1 cellular context compared by ENCODE assay signal in the genomic region with DNA sequence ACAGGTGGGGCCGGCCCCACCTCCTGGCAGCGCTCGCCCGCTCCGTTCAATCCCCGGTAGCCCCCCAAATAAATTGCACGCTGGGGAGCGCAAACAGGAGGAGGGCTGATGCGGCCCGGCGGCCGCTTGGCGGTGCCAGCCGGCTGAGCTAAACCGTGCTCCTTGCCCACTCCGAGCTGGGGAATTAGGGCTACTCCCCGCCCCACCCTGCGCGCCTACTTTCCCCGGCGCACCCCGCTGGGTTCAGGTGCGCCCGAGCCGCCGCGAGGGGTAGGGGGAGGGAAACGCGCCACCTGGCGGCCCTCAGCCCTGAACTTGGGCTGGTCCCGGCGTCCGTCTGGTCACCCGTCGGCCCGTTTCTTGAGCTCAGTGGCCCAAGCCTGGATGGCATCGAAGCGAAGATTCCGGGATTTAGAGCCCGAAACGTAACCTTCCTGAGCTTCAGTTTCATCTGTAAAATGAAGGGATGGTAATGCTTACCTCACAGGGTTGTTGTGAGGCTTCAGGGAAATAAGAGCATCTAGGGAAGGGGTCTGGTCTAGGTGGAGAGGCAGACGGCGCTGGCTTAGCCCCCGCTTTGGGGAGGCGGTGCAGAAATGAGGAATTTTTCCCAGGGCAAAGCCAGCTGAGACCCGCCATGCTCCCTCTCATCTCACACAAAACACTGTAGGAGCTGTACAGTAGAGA.
TF ChIP-seq lines count a peak whose summit lies in the region.

No MANE protein-coding gene starts in this region.

TF ChIP-seq in K562, 482 proteins besides CTCF, POLR2A, EP300 and RAD21 (continued from another document and continues in another):
- TF ChIP-seq, protein P1, sequence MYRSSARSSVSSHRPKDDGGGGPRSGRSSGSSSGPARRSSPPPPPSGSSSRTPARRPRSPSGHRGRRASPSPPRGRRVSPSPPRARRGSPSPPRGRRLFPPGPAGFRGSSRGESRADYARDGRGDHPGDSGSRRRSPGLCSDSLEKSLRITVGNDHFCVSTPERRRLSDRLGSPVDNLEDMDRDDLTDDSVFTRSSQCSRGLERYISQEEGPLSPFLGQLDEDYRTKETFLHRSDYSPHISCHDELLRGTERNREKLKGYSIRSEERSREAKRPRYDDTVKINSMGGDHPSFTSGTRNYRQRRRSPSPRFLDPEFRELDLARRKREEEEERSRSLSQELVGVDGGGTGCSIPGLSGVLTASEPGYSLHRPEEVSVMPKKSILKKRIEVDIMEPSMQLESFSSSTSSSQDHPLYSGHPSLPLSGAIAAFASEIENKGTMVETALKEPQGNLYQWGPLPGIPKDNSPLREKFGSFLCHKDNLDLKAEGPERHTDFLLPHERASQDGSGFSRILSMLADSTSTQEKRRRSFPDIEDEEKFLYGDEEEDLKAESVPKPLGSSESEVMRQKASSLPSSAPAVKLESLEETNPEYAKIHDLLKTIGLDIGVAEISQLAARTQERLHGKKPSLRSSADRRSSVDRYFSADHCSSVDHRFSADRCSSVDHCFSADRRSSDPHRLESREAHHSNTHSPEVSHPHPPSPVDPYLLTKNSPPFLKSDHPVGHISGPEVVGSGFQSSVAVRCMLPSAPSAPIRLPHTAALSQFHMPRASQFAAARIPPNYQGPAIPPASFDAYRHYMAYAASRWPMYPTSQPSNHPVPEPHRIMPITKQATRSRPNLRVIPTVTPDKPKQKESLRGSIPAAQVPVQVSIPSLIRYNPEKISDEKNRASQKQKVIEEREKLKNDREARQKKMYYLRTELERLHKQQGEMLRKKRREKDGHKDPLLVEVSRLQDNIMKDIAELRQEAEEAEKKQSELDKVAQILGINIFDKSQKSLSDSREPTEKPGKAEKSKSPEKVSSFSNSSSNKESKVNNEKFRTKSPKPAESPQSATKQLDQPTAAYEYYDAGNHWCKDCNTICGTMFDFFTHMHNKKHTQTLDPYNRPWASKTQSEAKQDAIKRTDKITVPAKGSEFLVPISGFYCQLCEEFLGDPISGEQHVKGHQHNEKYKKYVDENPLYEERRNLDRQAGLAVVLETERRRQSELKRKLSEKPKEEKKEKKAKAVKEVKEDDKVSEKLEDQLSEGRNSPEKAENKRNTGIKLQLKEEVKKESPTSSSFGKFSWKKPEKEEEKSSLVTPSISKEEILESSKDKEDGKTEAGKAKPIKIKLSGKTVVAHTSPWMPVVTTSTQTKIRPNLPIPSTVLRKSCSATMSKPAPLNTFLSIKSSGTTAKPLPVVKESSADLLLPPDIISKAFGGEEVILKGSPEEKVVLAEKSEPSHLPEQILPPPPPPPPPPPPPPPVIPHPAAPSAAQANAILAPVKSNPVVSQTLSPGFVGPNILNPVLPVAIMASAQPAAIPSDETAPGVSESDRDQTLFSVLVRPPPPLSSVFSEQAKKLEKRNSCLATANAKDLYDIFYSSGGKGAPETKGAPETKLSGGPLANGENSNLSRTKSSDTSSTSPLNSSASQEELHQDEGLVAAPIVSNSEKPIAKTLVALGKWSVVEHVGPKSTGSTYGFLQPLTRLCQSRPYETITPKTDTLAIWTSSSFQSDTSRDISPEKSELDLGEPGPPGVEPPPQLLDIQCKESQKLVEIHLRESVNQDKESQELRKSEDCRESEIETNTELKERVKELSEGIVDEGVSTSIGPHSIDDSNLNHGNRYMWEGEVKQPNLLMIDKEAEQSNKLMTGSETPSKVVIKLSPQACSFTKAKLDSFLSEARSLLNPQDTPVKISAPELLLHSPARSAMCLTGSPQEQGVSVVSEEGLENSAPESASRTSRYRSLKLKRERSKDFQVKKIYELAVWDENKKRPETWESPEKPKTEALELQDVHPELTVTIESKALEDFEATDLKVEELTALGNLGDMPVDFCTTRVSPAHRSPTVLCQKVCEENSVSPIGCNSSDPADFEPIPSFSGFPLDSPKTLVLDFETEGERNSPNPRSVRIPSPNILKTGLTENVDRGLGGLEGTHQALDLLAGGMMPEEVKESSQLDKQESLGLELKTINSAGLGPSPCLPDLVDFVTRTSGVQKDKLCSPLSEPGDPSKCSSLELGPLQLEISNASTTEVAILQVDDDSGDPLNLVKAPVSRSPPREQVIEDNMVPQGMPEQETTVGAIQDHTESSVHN (IDR thresholded peaks at IDR 0.05; ENCODE audit: borderline replicate concordance in 1 of 2, low read depth in 1 of 2), result no peak
- TF ChIP-seq NFIC (IDR thresholded peaks at IDR 0.05), result peak; percentile 41; the same call in 1 of the 2 replicates
- TF ChIP-seq POLR3A (IDR thresholded peaks at IDR 0.05; ENCODE audit: borderline replicate concordance, extremely low read depth, insufficient read depth, insufficient read length), result no peak
- TF ChIP-seq, protein P2, sequence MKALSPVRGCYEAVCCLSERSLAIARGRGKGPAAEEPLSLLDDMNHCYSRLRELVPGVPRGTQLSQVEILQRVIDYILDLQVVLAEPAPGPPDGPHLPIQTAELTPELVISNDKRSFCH (CRISPR knock-in tag; IDR thresholded peaks at IDR 0.05), result no peak
- TF ChIP-seq, protein P2 (tag; IDR thresholded peaks at IDR 0.05), result no peak
- TF ChIP-seq, protein P3, sequence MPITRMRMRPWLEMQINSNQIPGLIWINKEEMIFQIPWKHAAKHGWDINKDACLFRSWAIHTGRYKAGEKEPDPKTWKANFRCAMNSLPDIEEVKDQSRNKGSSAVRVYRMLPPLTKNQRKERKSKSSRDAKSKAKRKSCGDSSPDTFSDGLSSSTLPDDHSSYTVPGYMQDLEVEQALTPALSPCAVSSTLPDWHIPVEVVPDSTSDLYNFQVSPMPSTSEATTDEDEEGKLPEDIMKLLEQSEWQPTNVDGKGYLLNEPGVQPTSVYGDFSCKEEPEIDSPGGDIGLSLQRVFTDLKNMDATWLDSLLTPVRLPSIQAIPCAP (CRISPR knock-in tag; IDR thresholded peaks at IDR 0.05; ENCODE audit: borderline replicate concordance), result no peak
- TF ChIP-seq PHF21A (IDR thresholded peaks at IDR 0.05; ENCODE audit: borderline replicate concordance, low read depth), result 0 out of 2 replicates have a peak, but pooled peaks have one; percentile 34
- no peak for TF ChIP-seq RBM17 (IDR thresholded peaks at IDR 0.05; ENCODE audit: borderline replicate concordance, low read depth, low read length)
- TF ChIP-seq POLR2B (IDR thresholded peaks at IDR 0.05; ENCODE audit: low read depth, partially characterized antibody), result no peak
- TF ChIP-seq ZNF766 (CRISPR knock-in tag; conservative IDR thresholded peaks at IDR 0.05), result peak; percentile 26; the same call in 1 of the 2 replicates
- peak; percentile 98 for TF ChIP-seq ZEB2 (IDR thresholded peaks at IDR 0.05)
- no peak for TF ChIP-seq TCFL5 (CRISPR knock-in tag; conservative IDR thresholded peaks at IDR 0.05)
- TF ChIP-seq TAF9B (IDR thresholded peaks at IDR 0.05; ENCODE audit: partially characterized antibody), result no peak
- TF ChIP-seq RBM14 (IDR thresholded peaks at IDR 0.05; ENCODE audit: borderline replicate concordance, insufficient read depth, low read depth, low read length), result 0 out of 2 replicates have a peak, but pooled peaks have one; percentile 71
- TF ChIP-seq ZNF217 (CRISPR knock-in tag; IDR thresholded peaks at IDR 0.05), result no peak
- TF ChIP-seq FOXJ3 (CRISPR knock-in tag; IDR thresholded peaks at IDR 0.05), result no peak
- no peak for TF ChIP-seq TRIM28 (IDR thresholded peaks at IDR 0.05)
- TF ChIP-seq HNRNPUL1 (IDR thresholded peaks at IDR 0.05; ENCODE audit: low read length), result no peak
- TF ChIP-seq SMAD2 (IDR thresholded peaks at IDR 0.05; ENCODE audit: low read depth, low read length), result no peak
- TF ChIP-seq HDAC6 (IDR thresholded peaks at IDR 0.05; ENCODE audit: low read depth, low read length), result no peak
- TF ChIP-seq, protein P4, sequence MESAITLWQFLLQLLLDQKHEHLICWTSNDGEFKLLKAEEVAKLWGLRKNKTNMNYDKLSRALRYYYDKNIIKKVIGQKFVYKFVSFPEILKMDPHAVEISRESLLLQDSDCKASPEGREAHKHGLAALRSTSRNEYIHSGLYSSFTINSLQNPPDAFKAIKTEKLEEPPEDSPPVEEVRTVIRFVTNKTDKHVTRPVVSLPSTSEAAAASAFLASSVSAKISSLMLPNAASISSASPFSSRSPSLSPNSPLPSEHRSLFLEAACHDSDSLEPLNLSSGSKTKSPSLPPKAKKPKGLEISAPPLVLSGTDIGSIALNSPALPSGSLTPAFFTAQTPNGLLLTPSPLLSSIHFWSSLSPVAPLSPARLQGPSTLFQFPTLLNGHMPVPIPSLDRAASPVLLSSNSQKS (CRISPR knock-in tag; IDR thresholded peaks at IDR 0.05), result no peak
- TF ChIP-seq PHB2 (IDR thresholded peaks at IDR 0.05; ENCODE audit: low read depth), result no peak
- no peak for TF ChIP-seq KAT8 (IDR thresholded peaks at IDR 0.05; ENCODE audit: low read depth)
- no peak for TF ChIP-seq TGIF2 (CRISPR knock-in tag; IDR thresholded peaks at IDR 0.05)
- TF ChIP-seq GATA2 (CRISPR knock-in tag; IDR thresholded peaks at IDR 0.05), result no peak
- peak; percentile 60; the same call in 1 of the 2 replicates for TF ChIP-seq TOE1 (IDR thresholded peaks at IDR 0.05; ENCODE audit: borderline replicate concordance)
- no peak for TF ChIP-seq TOE1 (CRISPR knock-in tag; IDR thresholded peaks at IDR 0.05; ENCODE audit: borderline replicate concordance, low read depth)
- TF ChIP-seq SMARCB1 (IDR thresholded peaks at IDR 0.05; ENCODE audit: insufficient read length, low read depth), result no peak
- TF ChIP-seq TAL1 (IDR thresholded peaks at IDR 0.05), result no peak
- peak; percentile 32; the same call in 1 of the 2 replicates for TF ChIP-seq ETV5 (CRISPR knock-in tag; IDR thresholded peaks at IDR 0.05; ENCODE audit: low read depth)
- TF ChIP-seq ATF1 (CRISPR knock-in tag; IDR thresholded peaks at IDR 0.05), result no peak
- peak; percentile 50 for TF ChIP-seq ATF1 (tag; IDR thresholded peaks at IDR 0.05)
- peak; percentile 72; the same call in 1 of the 2 replicates for TF ChIP-seq RB1 (IDR thresholded peaks at IDR 0.05; ENCODE audit: low read depth)
- TF ChIP-seq MIER1 (IDR thresholded peaks at IDR 0.05; ENCODE audit: low read depth), result no peak
- TF ChIP-seq, protein P5, sequence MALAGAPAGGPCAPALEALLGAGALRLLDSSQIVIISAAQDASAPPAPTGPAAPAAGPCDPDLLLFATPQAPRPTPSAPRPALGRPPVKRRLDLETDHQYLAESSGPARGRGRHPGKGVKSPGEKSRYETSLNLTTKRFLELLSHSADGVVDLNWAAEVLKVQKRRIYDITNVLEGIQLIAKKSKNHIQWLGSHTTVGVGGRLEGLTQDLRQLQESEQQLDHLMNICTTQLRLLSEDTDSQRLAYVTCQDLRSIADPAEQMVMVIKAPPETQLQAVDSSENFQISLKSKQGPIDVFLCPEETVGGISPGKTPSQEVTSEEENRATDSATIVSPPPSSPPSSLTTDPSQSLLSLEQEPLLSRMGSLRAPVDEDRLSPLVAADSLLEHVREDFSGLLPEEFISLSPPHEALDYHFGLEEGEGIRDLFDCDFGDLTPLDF (CRISPR knock-in tag; IDR thresholded peaks at IDR 0.05), result peak; percentile 78; the same call in 1 of the 2 replicates
- TF ChIP-seq, protein P6, sequence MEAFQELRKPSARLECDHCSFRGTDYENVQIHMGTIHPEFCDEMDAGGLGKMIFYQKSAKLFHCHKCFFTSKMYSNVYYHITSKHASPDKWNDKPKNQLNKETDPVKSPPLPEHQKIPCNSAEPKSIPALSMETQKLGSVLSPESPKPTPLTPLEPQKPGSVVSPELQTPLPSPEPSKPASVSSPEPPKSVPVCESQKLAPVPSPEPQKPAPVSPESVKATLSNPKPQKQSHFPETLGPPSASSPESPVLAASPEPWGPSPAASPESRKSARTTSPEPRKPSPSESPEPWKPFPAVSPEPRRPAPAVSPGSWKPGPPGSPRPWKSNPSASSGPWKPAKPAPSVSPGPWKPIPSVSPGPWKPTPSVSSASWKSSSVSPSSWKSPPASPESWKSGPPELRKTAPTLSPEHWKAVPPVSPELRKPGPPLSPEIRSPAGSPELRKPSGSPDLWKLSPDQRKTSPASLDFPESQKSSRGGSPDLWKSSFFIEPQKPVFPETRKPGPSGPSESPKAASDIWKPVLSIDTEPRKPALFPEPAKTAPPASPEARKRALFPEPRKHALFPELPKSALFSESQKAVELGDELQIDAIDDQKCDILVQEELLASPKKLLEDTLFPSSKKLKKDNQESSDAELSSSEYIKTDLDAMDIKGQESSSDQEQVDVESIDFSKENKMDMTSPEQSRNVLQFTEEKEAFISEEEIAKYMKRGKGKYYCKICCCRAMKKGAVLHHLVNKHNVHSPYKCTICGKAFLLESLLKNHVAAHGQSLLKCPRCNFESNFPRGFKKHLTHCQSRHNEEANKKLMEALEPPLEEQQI (IDR thresholded peaks at IDR 0.05), result no peak
- TF ChIP-seq, protein P7, sequence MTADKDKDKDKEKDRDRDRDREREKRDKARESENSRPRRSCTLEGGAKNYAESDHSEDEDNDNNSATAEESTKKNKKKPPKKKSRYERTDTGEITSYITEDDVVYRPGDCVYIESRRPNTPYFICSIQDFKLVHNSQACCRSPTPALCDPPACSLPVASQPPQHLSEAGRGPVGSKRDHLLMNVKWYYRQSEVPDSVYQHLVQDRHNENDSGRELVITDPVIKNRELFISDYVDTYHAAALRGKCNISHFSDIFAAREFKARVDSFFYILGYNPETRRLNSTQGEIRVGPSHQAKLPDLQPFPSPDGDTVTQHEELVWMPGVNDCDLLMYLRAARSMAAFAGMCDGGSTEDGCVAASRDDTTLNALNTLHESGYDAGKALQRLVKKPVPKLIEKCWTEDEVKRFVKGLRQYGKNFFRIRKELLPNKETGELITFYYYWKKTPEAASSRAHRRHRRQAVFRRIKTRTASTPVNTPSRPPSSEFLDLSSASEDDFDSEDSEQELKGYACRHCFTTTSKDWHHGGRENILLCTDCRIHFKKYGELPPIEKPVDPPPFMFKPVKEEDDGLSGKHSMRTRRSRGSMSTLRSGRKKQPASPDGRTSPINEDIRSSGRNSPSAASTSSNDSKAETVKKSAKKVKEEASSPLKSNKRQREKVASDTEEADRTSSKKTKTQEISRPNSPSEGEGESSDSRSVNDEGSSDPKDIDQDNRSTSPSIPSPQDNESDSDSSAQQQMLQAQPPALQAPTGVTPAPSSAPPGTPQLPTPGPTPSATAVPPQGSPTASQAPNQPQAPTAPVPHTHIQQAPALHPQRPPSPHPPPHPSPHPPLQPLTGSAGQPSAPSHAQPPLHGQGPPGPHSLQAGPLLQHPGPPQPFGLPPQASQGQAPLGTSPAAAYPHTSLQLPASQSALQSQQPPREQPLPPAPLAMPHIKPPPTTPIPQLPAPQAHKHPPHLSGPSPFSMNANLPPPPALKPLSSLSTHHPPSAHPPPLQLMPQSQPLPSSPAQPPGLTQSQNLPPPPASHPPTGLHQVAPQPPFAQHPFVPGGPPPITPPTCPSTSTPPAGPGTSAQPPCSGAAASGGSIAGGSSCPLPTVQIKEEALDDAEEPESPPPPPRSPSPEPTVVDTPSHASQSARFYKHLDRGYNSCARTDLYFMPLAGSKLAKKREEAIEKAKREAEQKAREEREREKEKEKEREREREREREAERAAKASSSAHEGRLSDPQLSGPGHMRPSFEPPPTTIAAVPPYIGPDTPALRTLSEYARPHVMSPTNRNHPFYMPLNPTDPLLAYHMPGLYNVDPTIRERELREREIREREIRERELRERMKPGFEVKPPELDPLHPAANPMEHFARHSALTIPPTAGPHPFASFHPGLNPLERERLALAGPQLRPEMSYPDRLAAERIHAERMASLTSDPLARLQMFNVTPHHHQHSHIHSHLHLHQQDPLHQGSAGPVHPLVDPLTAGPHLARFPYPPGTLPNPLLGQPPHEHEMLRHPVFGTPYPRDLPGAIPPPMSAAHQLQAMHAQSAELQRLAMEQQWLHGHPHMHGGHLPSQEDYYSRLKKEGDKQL (CRISPR knock-in tag; IDR thresholded peaks at IDR 0.05; ENCODE audit: borderline replicate concordance), result no peak
- TF ChIP-seq ZFP30 (CRISPR knock-in tag; IDR thresholded peaks at IDR 0.05; ENCODE audit: borderline replicate concordance), result no peak
- TF ChIP-seq POU5F1 (IDR thresholded peaks at IDR 0.05; ENCODE audit: borderline replicate concordance, low read depth, low read length, partially characterized antibody), result no peak
- no peak for TF ChIP-seq MYBL2 (IDR thresholded peaks at IDR 0.05; ENCODE audit: low read depth)
- no peak for TF ChIP-seq MYBL2 (CRISPR knock-in tag; IDR thresholded peaks at IDR 0.05; ENCODE audit: borderline replicate concordance)
- no peak for TF ChIP-seq NFYB (IDR thresholded peaks at IDR 0.05; ENCODE audit: extremely low read depth, insufficient read length)
